7 cellular contexts compared by ENCODE assay signal in the genomic region with DNA sequence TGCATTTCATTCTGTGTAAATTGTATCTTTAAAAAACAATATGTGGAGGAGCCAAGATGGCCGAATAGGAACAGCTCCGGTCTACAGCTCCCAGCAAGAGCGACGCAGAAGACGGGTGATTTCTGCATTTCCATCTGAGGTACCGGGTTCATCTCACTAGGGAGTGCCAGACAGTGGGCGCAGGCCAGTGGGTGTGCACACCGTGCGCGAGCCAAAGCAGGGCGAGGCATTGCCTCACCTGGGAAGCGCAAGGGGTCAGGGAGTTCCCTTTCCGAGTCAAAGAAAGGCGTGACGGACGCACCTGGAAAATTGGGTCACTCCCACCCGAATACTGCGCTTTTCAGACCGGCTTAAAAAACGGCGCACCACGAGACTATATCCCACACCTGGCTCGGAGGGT.
DNase-seq lines count a peak whose midpoint lies in the region; ATAC-seq, FAIRE-seq and TF ChIP-seq lines count a peak whose summit lies in the region.
"Not testable (repeated sequence)": the region's sequence is repeated elsewhere in the genome, so short reads cannot be mapped to it uniquely, and the experiment has no call there.

No MANE protein-coding gene starts in this region.

- H3K4me3 ChIP-seq in Caco-2 (ENCODE audit: low read depth, low read length), result peak overlapping the region; percentile 10
- H3K4me3 ChIP-seq in GM23338; K562; endodermal cell (ENCODE audit: low read length); neural progenitor cell: not testable (repeated sequence)

- peak overlapping the region; percentile 89 for H3K27ac Mint-ChIP-seq in Caco-2 (ENCODE audit: unreplicated experiment)
- H3K27ac Mint-ChIP-seq in GM23338, neural progenitor cell, progenitor cell of endocrine pancreas: not testable (repeated sequence)
- H3K27ac Mint-ChIP-seq in WTC11, result 0 out of 2 replicates have a peak overlapping the region, but pooled peaks have one; percentile 45
- H3K27ac Mint-ChIP-seq in endodermal cell, result peak overlapping the region; percentile 85

- H3K4me3 Mint-ChIP-seq in Caco-2 (ENCODE audit: unreplicated experiment) (peak overlapping the region; percentile 79), WTC11 (peak overlapping the region; percentile 46), endodermal cell (peak overlapping the region; percentile 49), progenitor cell of endocrine pancreas (ENCODE audit: low read depth) (peak overlapping the region; percentile 33)
- not testable (repeated sequence) for H3K4me3 Mint-ChIP-seq in GM23338, neural progenitor cell

- not testable (repeated sequence) for H3K79me2 ChIP-seq in GM23338 (replicated peaks; ENCODE audit: insufficient read depth); K562 (ENCODE audit: control insufficient read depth, insufficient read depth, low read length); neural progenitor cell (ENCODE audit: low read depth)

- BruUV-seq in Caco-2 (replicated peaks; lab: Mats Ljungman, UMichigan); K562 (replicated peaks; lab: Mats Ljungman, UMichigan): not testable (repeated sequence)

- H3K36me3 Mint-ChIP-seq in Caco-2 (ENCODE audit: insufficient read depth, unreplicated experiment); endodermal cell (ENCODE audit: low read depth); neural progenitor cell; progenitor cell of endocrine pancreas (ENCODE audit: insufficient read depth): not testable (repeated sequence)
- H3K36me3 Mint-ChIP-seq in GM23338 (ENCODE audit: low read depth) (peaks cover 15% of the 10 kb centered on the region; the same call in 2 of the 3 replicates), WTC11 (peaks cover 11% of the 10 kb centered on the region)

- H3K27me3 Mint-ChIP-seq in Caco-2 (ENCODE audit: insufficient read depth, unreplicated experiment); GM23338 (ENCODE audit: insufficient read depth, low read depth, poor library complexity); WTC11 (ENCODE audit: low read depth); endodermal cell (ENCODE audit: insufficient read depth); neural progenitor cell (ENCODE audit: insufficient read depth, low read depth); progenitor cell of endocrine pancreas: not testable (repeated sequence)

- not testable (repeated sequence) for H4K20me1 ChIP-seq in GM23338 (replicated peaks; ENCODE audit: insufficient read depth); K562 (replicated peaks; ENCODE audit: control insufficient read depth, insufficient read depth, low read length); neural progenitor cell (ENCODE audit: low read depth)

- H3F3A ChIP-seq in GM23338 (replicated peaks; ENCODE audit: low read depth); neural progenitor cell (ENCODE audit: low read depth): not testable (repeated sequence)

- POLR2A ChIA-PET in Caco-2 (lab: Charles Lee), result interaction anchor here (0.6 kb wide), 1 partner anchor 1275 kb away, joined by 3 read pairs; no protein-coding TSS in a partner anchor
- POLR2A ChIA-PET in WTC11 (lab: Charles Lee); K562 (lab: Yijun Ruan, JAX): not testable (repeated sequence)

- H3K9me3 Mint-ChIP-seq in Caco-2 (ENCODE audit: unreplicated experiment), result not testable (repeated sequence)
- H3K9me3 Mint-ChIP-seq in GM23338 (peaks cover 17% of the 10 kb centered on the region), WTC11 (peaks cover 15% of the 10 kb centered on the region), endodermal cell (peaks cover 24% of the 10 kb centered on the region), neural progenitor cell (peaks cover 14% of the 10 kb centered on the region), progenitor cell of endocrine pancreas (ENCODE audit: low read depth) (peaks cover 10% of the 10 kb centered on the region)

- TF ChIP-seq EP300 in K562 (IDR thresholded peaks at IDR 0.05; ENCODE audit: low read length), result not testable (repeated sequence)

- not testable (repeated sequence) for H3K4me2 ChIP-seq in GM23338; K562 (ENCODE audit: insufficient read depth, low read length); neural progenitor cell

- H2AFZ ChIP-seq in GM23338 (peak overlapping the region; percentile 88), K562 (ENCODE audit: low read depth, low read length) (peak overlapping the region; percentile 25; the same call in 1 of the 2 replicates), neural progenitor cell (replicated peaks) (peak overlapping the region; percentile 40)

- TF ChIP-seq POLR2A in K562 (conservative IDR thresholded peaks at IDR 0.05), result not testable (repeated sequence)

- H3K27me3 ChIP-seq in Caco-2 (replicated peaks; ENCODE audit: control insufficient read depth, insufficient read depth, low read length); GM23338 (ENCODE audit: insufficient read depth); K562 (ENCODE audit: control insufficient read depth in 2 of 2, insufficient read depth in 2 of 2, low read length in 2 of 2); endodermal cell (ENCODE audit: control insufficient read depth, insufficient read depth, low read length, poor library complexity, severe bottlenecking); neural progenitor cell: not testable (repeated sequence)

- 10% methylated on average over 6 of the region's 23 CpGs for WGBS in K562 (ENCODE audit: insufficient coverage, low coverage, missing lambda C conversion rate)
- 93 to 98% methylated on average over 3 to 17 of the region's 23 CpGs for WGBS in endodermal cell (ENCODE audit: insufficient coverage in 1 of 2, insufficient read length in 1 of 2), 2 experiments

- H3K4me1 ChIP-seq in Caco-2; GM23338 (ENCODE audit: insufficient read depth); K562 (replicated peaks in 1 of 2; ENCODE audit: control insufficient read depth in 2 of 2, insufficient read depth in 2 of 2, low read length in 2 of 2); endodermal cell (ENCODE audit: control insufficient read depth, insufficient read depth, low read length); neural progenitor cell: not testable (repeated sequence)

- ATAC-seq in GM23338, WTC11, K562: not testable (repeated sequence)

- TF ChIP-seq CTCF in Caco-2 (IDR thresholded peaks at IDR 0.05; ENCODE audit: insufficient read depth in 1 of 2, low read depth in 1 of 2, low read length in 1 of 2, severe bottlenecking in 1 of 2, unreplicated experiment in 1 of 2); GM23338 (conservative IDR thresholded peaks at IDR 0.05; ENCODE audit: low read depth in 2 of 2); WTC11 (IDR thresholded peaks at IDR 0.05); K562 (IDR thresholded peaks at IDR 0.05 in 2 of 3, conservative IDR thresholded peaks at IDR 0.05 in 1 of 3; ENCODE audit: insufficient read depth in 2 of 3, low read depth in 1 of 3, low read length in 3 of 3); endodermal cell (conservative IDR thresholded peaks at IDR 0.05); neural progenitor cell (IDR thresholded peaks at IDR 0.05); progenitor cell of endocrine pancreas (IDR thresholded peaks at IDR 0.05; ENCODE audit: unreplicated experiment): not testable (repeated sequence)

- H3K9me1 ChIP-seq in K562 (ENCODE audit: control insufficient read depth, insufficient read depth, low read length), result not testable (repeated sequence)

- not testable (repeated sequence) for H3K9ac ChIP-seq in K562 (ENCODE audit: insufficient read depth in 1 of 2, low read depth in 2 of 2, low read length in 2 of 2); endodermal cell (ENCODE audit: extremely low read depth, low read length, poor library complexity, severe bottlenecking); neural progenitor cell

- DNase-seq in Caco-2, result peak; percentile 45 to 62
- not testable (repeated sequence) for DNase-seq in GM23338 (ENCODE audit: low spot score); WTC11 (ENCODE audit: low spot score); K562 (ENCODE audit: extremely low read depth in 1 of 4, low spot score in 3 of 4); endodermal cell; neural progenitor cell (ENCODE audit: low spot score); progenitor cell of endocrine pancreas (ENCODE audit: low spot score, unreplicated experiment)

- not testable (repeated sequence) for H3K27ac ChIP-seq in GM23338 (ENCODE audit: low read depth); K562 (ENCODE audit: extremely low read depth, low read depth, low read length); endodermal cell (ENCODE audit: low read depth, low read length); neural progenitor cell

- not testable (repeated sequence) for H3K36me3 ChIP-seq in Caco-2 (ENCODE audit: control insufficient read depth, insufficient read depth, low read length); GM23338 (ENCODE audit: insufficient read depth); K562 (ENCODE audit: control insufficient read depth, insufficient read depth, low read length); endodermal cell (ENCODE audit: control insufficient read depth, insufficient read depth, low read length); neural progenitor cell

- not testable (repeated sequence) for FAIRE-seq in K562 (lab: Jason Lieb, UNC)

- CTCF ChIA-PET in Caco-2 (lab: Charles Lee); WTC11 (lab: Charles Lee); K562 (lab: Yijun Ruan, JAX; ENCODE audit: low intra/inter-chr PET ratio): not testable (repeated sequence)

- not testable (repeated sequence) for H3K9me2 ChIP-seq in GM23338 (ENCODE audit: insufficient read depth)

- TF ChIP-seq RAD21 in K562 (CRISPR knock-in tag; conservative IDR thresholded peaks at IDR 0.05 in 1 of 2, IDR thresholded peaks at IDR 0.05 in 1 of 2), result not testable (repeated sequence)

- H3K9me3 ChIP-seq in Caco-2; K562 (replicated peaks; ENCODE audit: control insufficient read depth, insufficient read depth, low read depth, low read length); endodermal cell (ENCODE audit: control insufficient read depth, low read length); neural progenitor cell (ENCODE audit: low read depth): not testable (repeated sequence)

- in situ Hi-C loops in K562 (cut with MboI), result not testable (repeated sequence)

- intact Hi-C loops in Caco-2 (cut with micrococcal nuclease; ENCODE audit: unreplicated experiment); K562 (cut with micrococcal nuclease): not testable (repeated sequence)

- not testable (repeated sequence) for H3K4me1 Mint-ChIP-seq in Caco-2 (ENCODE audit: low read depth, unreplicated experiment); GM23338; WTC11; endodermal cell; neural progenitor cell; progenitor cell of endocrine pancreas (ENCODE audit: low read depth)

Comparison
In these comparisons a context has a peak if more than half of its experiments do, and no peak if none do; other contexts are left out.
1. H2AFZ ChIP-seq: peak in every context shown above with its lines; median percentile 88 in GM23338; 40 in neural progenitor cell; 25 in K562.